In the genomic region with DNA sequence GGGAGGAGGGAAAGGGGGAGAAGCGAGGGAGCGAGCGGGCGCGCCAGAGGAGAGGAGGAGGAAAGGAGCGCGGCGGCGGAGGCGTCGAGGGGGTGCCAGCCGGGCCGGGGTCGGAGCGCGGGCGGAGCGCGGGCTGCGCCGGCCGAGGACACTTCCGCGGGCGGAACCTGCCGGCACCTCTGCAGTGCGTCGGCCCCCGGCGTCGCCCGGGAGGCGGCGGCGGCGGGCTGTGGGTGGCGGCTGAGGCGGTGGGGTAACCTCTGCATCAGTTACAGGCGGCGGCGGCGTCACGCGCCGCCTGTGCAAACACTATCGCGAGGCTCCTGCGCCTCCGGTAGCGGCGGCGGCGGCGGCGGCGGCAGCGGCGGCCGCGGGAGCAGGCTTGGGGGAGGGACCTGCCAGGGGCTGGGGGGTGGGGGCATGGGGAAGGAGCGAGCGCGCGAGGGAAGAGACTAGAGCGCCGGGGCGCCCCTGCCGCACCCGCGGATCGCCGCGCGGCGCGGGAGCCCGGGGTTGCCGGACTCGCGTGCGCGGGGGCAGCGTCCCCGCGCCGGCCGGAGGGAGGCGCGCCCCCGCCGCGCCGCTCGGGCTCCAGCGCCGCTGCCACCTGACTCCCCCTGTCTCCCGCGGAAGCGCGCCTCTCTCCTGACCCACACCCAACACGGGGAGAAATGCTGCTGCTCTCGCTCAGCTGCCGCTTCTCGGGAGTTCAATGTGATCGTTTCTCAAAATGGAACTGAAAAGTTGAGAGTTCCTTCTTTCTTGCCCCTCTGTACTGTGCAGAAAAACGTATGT, we compare ENCODE assay signal across 8 cellular contexts. TPM values are rescaled to one million over a fixed set of nuclear protein-coding genes. Genes with fewer than 3 reads are reported as not detected.
DNase-seq lines count a peak whose midpoint lies in the region; ATAC-seq and TF ChIP-seq lines count a peak whose summit lies in the region.

A gene (minus strand): TSS at position 264 of the 795 bp plus-strand sequence. CDS start 465 bp downstream, outside the sequence.

- H3F3A ChIP-seq in DOHH2 (ENCODE audit: control insufficient read depth, insufficient read depth): peaks cover 14% of the 10 kb centered on the region
- peaks cover 23% of the 10 kb centered on the region for H3F3A ChIP-seq in neural progenitor cell (ENCODE audit: low read depth)

- H3K4me1 ChIP-seq in DOHH2 (ENCODE audit: control insufficient read depth, low read length) (peaks cover 54% of the 10 kb centered on the region), Karpas-422 (ENCODE audit: low read length) (peaks cover 43% of the 10 kb centered on the region), neural progenitor cell (peaks cover 25% of the 10 kb centered on the region)

- H3K9ac ChIP-seq in Karpas-422 (ENCODE audit: low read length) (peak within 1 kb of the TSS; percentile 94), neural progenitor cell (peak within 1 kb of the TSS; percentile 76)

- H4K20me1 ChIP-seq in DOHH2 (ENCODE audit: control insufficient read depth, insufficient read depth, low read depth, low read length): peaks cover 28% of the 10 kb centered on the region
- H4K20me1 ChIP-seq in Karpas-422 (ENCODE audit: insufficient read depth, low read depth, low read length): peaks cover 32% of the 10 kb centered on the region
- H4K20me1 ChIP-seq in neural progenitor cell (ENCODE audit: low read depth): peaks cover 28% of the 10 kb centered on the region

- H3K27me3 ChIP-seq in DOHH2 (ENCODE audit: control insufficient read depth, low read length) (no peaks in the 10 kb centered on the region; the same call in 1 of the 2 replicates), Karpas-422 (ENCODE audit: low read length) (no peaks in the 10 kb centered on the region), neural progenitor cell (no peaks in the 10 kb centered on the region)

- ATAC-seq in GM21786 (IDR thresholded peaks at IDR 0.05; ENCODE audit: unreplicated experiment): peak; percentile 53

- peaks cover 2% of the 10 kb centered on the region for H3K27me3 Mint-ChIP-seq in neural progenitor cell (ENCODE audit: insufficient read depth, low read depth)

- no peaks in the 10 kb centered on the region for H3K36me3 Mint-ChIP-seq in neural progenitor cell

- peak within 1 kb of the TSS; percentile 73 for H3K4me2 ChIP-seq in DOHH2 (ENCODE audit: low read length)
- peak within 1 kb of the TSS; percentile 93 for H3K4me2 ChIP-seq in Karpas-422 (ENCODE audit: low read depth, low read length, poor library complexity, severe bottlenecking)
- peak within 1 kb of the TSS; percentile 93 for H3K4me2 ChIP-seq in neural progenitor cell

- H3K4me3 ChIP-seq in DOHH2 (ENCODE audit: low read length): peak within 1 kb of the TSS; percentile 99
- H3K4me3 ChIP-seq in Karpas-422 (ENCODE audit: low read length): peak within 1 kb of the TSS; percentile 85
- H3K4me3 ChIP-seq in foreskin fibroblast (ENCODE audit: low read depth in 1 of 2, low read length in 2 of 2): peak within 1 kb of the TSS; percentile 80 to 83
- peak within 1 kb of the TSS; percentile 76 for H3K4me3 ChIP-seq in neural progenitor cell

- no peak for TF ChIP-seq CTCF in DOHH2 (IDR thresholded peaks at IDR 0.05; ENCODE audit: low read depth, low read length, poor library complexity, severe bottlenecking)
- no peak for TF ChIP-seq CTCF in foreskin fibroblast (IDR thresholded peaks at IDR 0.05; ENCODE audit: low read depth, low read length)
- TF ChIP-seq CTCF in neural progenitor cell (IDR thresholded peaks at IDR 0.05): no peak

- H3K79me2 ChIP-seq in DOHH2 (ENCODE audit: control insufficient read depth, low read length) (peaks cover 52% of the 10 kb centered on the region), Karpas-422 (ENCODE audit: low read length) (peaks cover 43% of the 10 kb centered on the region), neural progenitor cell (ENCODE audit: low read depth) (peaks cover 68% of the 10 kb centered on the region)

- H3K4me1 Mint-ChIP-seq in neural progenitor cell: peaks cover 33% of the 10 kb centered on the region

- peak within 1 kb of the TSS; percentile 99 for H3K27ac Mint-ChIP-seq in neural progenitor cell

- peak within 1 kb of the TSS; percentile 100 for H3K4me3 Mint-ChIP-seq in neural progenitor cell

- no peaks in the 10 kb centered on the region for H3K9me3 ChIP-seq in DOHH2 (ENCODE audit: control insufficient read depth, insufficient read depth, low read length)
- no peaks in the 10 kb centered on the region for H3K9me3 ChIP-seq in Karpas-422 (ENCODE audit: low read length)
- no peaks in the 10 kb centered on the region for H3K9me3 ChIP-seq in neural progenitor cell (ENCODE audit: low read depth)

- H3K9me2 ChIP-seq in DOHH2 (replicated peaks; ENCODE audit: control insufficient read depth, low read length): no peaks in the 10 kb centered on the region
- no peaks in the 10 kb centered on the region for H3K9me2 ChIP-seq in Karpas-422 (replicated peaks; ENCODE audit: insufficient read depth, low read length)

- H2AFZ ChIP-seq in Karpas-422 (ENCODE audit: low read length) (peak within 1 kb of the TSS; percentile 96), neural progenitor cell (replicated peaks) (peak within 1 kb of the TSS; percentile 97)

- H3K36me3 ChIP-seq in DOHH2 (ENCODE audit: control insufficient read depth, low read length) (peaks cover 9% of the 10 kb centered on the region), Karpas-422 (ENCODE audit: insufficient read depth, low read length) (no peaks in the 10 kb centered on the region), neural progenitor cell (no peaks in the 10 kb centered on the region)

- peak within 1 kb of the TSS; percentile 89 for H3K27ac ChIP-seq in DOHH2 (ENCODE audit: low read depth, low read length)
- H3K27ac ChIP-seq in Karpas-422 (ENCODE audit: low read length): peak within 1 kb of the TSS; percentile 84
- H3K27ac ChIP-seq in neural progenitor cell: peak within 1 kb of the TSS; percentile 97

- H3K9me3 Mint-ChIP-seq in neural progenitor cell: peaks cover 2% of the 10 kb centered on the region

- peak; percentile 90 for DNase-seq in Karpas-422
- DNase-seq in SIG-M5 (lab: John Stamatoyannopoulos, UW): peak; percentile 36
- peak; percentile 71 for DNase-seq in activated gamma-delta T cell (lab: John Stamatoyannopoulos, UW)
- DNase-seq in foreskin fibroblast: peak; percentile 57 to 84
- peak; percentile 91 for DNase-seq in neural progenitor cell (ENCODE audit: low spot score)
- peak; percentile 53 for DNase-seq in stromal cell of bone marrow (ENCODE audit: low read depth)

RNA-seq across cellular contexts. Expression of the gene that starts here (rescaled TPM):
- 9.0 and 22.8 TPM in 2 replicates for total RNA-seq in Karpas-422 (2014; rRNA removed; shearing (Covaris generic); ENCODE audit: low replicate concordance)
- 26.4 and 31.1 TPM in 2 replicates for total RNA-seq in neural progenitor cell (ENCODE audit: low replicate concordance)

Comparison
In these comparisons a context has a peak if more than half of its experiments do, and no peak if none do; other contexts are left out.
1. Peak in every context shown above with its lines: DNase-seq, ATAC-seq, H3K4me3 ChIP-seq and H3K27ac ChIP-seq.
2. DNase-seq: peak in every context shown above with its lines; median percentile 91 in neural progenitor cell; 90 in Karpas-422; 71 in activated gamma-delta T cell; 70 in foreskin fibroblast; 53 in stromal cell of bone marrow; 36 in SIG-M5.